Comparison of ENCODE assay signal across 16 cellular contexts in genomic region chr5:89081360-89081759, GRCh38.
DNase-seq lines count a peak whose midpoint lies in the region; ATAC-seq and TF ChIP-seq lines count a peak whose summit lies in the region.
"Had no signal": no experiment of that assay in that cellular context is flagged by ENCODE, and none has a peak within 500 bp of the region (broad histone marks: within the 10 kb centered on the region; RNA-seq: fewer than 3 reads in every experiment).

No MANE protein-coding gene starts in this region.

- no peaks in the 10 kb centered on the region for H3K9me3 ChIP-seq in thyroid gland
- H3K9me3 ChIP-seq: breast epithelium, sigmoid colon, transverse colon had no signal

- TF ChIP-seq CTCF in thyroid gland (IDR thresholded peaks at IDR 0.05), result peak in 2 of 6 experiments; percentile 7 to 21

- H3K27me3 ChIP-seq in thyroid gland, result no peaks in the 10 kb centered on the region
- H3K27me3 ChIP-seq: breast epithelium, sigmoid colon, transverse colon had no signal

- H3K27ac ChIP-seq in thyroid gland, result no peak overlapping the region
- H3K27ac ChIP-seq: breast epithelium, sigmoid colon, transverse colon had no signal

- H3K4me1 ChIP-seq in thyroid gland, result no peaks in the 10 kb centered on the region
- H3K4me1 ChIP-seq: breast epithelium, sigmoid colon, transverse colon had no signal

- H3K36me3 ChIP-seq in thyroid gland, result no peaks in the 10 kb centered on the region
- H3K36me3 ChIP-seq: breast epithelium, sigmoid colon, transverse colon had no signal

- TF ChIP-seq POLR2A in thyroid gland (IDR thresholded peaks at IDR 0.05), result no peak

- DNase-seq in NCI-H748 (lab: John Stamatoyannopoulos, UW; ENCODE audit: unreplicated experiment), result peak; percentile 3
- DNase-seq in NCI-H748 treated with DMSO at 0.1 percent for 48 hours (lab: John Stamatoyannopoulos, UW), result no peak
- DNase-seq in thyroid gland, result peak; percentile 5 to 11
- no peak for DNase-seq in HT-29 (ENCODE audit: low spot score)
- no peak for DNase-seq in retina
- DNase-seq in activated CD4-positive, alpha-beta T cell treated with anti-CD3 and anti-CD28 coated beads, Interleukin-2, amount 50 U/mL, for 1 hour, result no peak
- DNase-seq: 8988T; activated CD4-positive, alpha-beta T cell treated with anti-CD3 and anti-CD28 coated beads, Interleukin-2, amount 50 U/mL, for 48 hours; activated naive CD4-positive, alpha-beta T cell; NCI-H2081; sigmoid colon; transverse colon had no signal

- ATAC-seq in HG02571 (IDR thresholded peaks at IDR 0.05; ENCODE audit: unreplicated experiment) (peak; percentile 73), HG03196 (IDR thresholded peaks at IDR 0.05; ENCODE audit: unreplicated experiment) (peak; percentile 68)
- ATAC-seq: left lobe of liver had no signal

- WGBS in thyroid gland, 2 donors, result 43 to 46% methylated on average over 2 of the region's 2 CpGs

- no peak overlapping the region for H3K4me3 ChIP-seq in thyroid gland (replicated peaks in 1 of 3)
- H3K4me3 ChIP-seq: breast epithelium, sigmoid colon, transverse colon had no signal

- intact Hi-C loops in thyroid gland (cut with DNase I), result no loop called here

Comparison
In these comparisons a context has a peak if more than half of its experiments do, and no peak if none do; other contexts are left out.
1. DNase-seq: peak in NCI-H748 (single experiment) and thyroid gland (2 of 2); none in NCI-H748 treated with DMSO at 0.1 percent for 48 hours (single experiment), HT-29 (single experiment), retina (single experiment) and activated CD4-positive, alpha-beta T cell treated with anti-CD3 and anti-CD28 coated beads, Interleukin-2, amount 50 U/mL, for 1 hour (single experiment).